ENCODE assay signal across 14 cellular contexts in the genomic region with DNA sequence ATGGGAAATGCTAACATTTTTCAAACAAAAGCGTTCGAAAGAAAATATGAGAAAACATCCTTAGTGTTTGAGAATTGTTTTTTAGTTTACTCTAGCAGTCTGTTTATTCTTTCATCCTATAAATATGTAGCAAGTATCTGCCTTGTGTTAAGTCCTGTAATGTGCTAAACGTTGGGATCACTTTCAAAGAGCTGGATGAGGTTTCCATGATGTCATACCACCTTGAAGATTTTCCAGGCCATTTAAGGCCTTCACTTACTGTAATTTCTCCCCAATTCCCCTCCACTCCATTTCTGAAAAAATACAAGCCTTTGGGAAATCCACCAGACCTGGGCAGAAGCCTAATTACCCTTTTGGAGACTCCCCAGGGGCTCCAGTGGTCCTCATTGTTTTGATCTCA. TPM values are rescaled to one million over a fixed set of nuclear protein-coding genes. Genes with fewer than 3 reads are reported as not detected.
DNase-seq lines count a peak whose midpoint lies in the region; ATAC-seq and TF ChIP-seq lines count a peak whose summit lies in the region.
"Had no signal": no experiment of that assay in that cellular context is flagged by ENCODE, and none has a peak within 500 bp of the region (broad histone marks: within the 10 kb centered on the region; RNA-seq: fewer than 3 reads in every experiment).

No MANE protein-coding gene starts in this region.

- no peak overlapping the region for H3K27ac Mint-ChIP-seq in GM23338

- ATAC-seq in GM23338 (no peak), GM18520 (IDR thresholded peaks at IDR 0.05; ENCODE audit: unreplicated experiment) (no peak), GM18519 (IDR thresholded peaks at IDR 0.05; ENCODE audit: low FRiP score, unreplicated experiment) (no peak)
- ATAC-seq: HepG2, Right ventricle myocardium inferior had no signal

- no peak overlapping the region for H2BK15ac ChIP-seq in mesendoderm (replicated peaks; ENCODE audit: low read depth)

- DNase-seq in GM23338 (ENCODE audit: low spot score) (no peak), amniotic stem cell (lab: John Stamatoyannopoulos, UW) (peak; percentile 6), mesendoderm (no peak), PC-9 (no peak), NCI-H226 (no peak)
- DNase-seq: NCI-H510A, spleen had no signal

- H3K4ac ChIP-seq in mesendoderm (ENCODE audit: low read depth, low read length) = peak overlapping the region; percentile 55

- no peak for TF ChIP-seq CTCF in GM23338 (conservative IDR thresholded peaks at IDR 0.05; ENCODE audit: low read depth in 2 of 2)
- TF ChIP-seq CTCF in PC-9 (conservative IDR thresholded peaks at IDR 0.05) = no peak

- no peaks in the 10 kb centered on the region for H3F3A ChIP-seq in GM23338 (replicated peaks; ENCODE audit: low read depth)
- peaks cover 21% of the 10 kb centered on the region for H3F3A ChIP-seq in PC-9 (ENCODE audit: insufficient read depth, low read depth)

- no peak overlapping the region for H3K23ac ChIP-seq in mesendoderm (ENCODE audit: low read length)

- peaks cover 32% of the 10 kb centered on the region for H3K4me1 ChIP-seq in ACC112 (ENCODE audit: control insufficient read depth, insufficient read depth, low read length, unreplicated experiment)
- peaks cover 3% of the 10 kb centered on the region for H3K4me1 ChIP-seq in GM23338 (ENCODE audit: insufficient read depth)
- no peaks in the 10 kb centered on the region for H3K4me1 ChIP-seq in mesendoderm (ENCODE audit: control insufficient read depth, low read depth, low read length)
- peaks cover 28% of the 10 kb centered on the region for H3K4me1 ChIP-seq in PC-9 (replicated peaks; ENCODE audit: insufficient read depth)

- no peak overlapping the region for H4K8ac ChIP-seq in mesendoderm (ENCODE audit: low read depth, low read length)

- no peaks in the 10 kb centered on the region for H3K9me2 ChIP-seq in GM23338 (ENCODE audit: insufficient read depth)
- H3K9me2 ChIP-seq in PC-9 (ENCODE audit: insufficient read depth) = no peaks in the 10 kb centered on the region

- H3K36me3 Mint-ChIP-seq in GM23338 (ENCODE audit: low read depth) = no peaks in the 10 kb centered on the region
- H3K36me3 Mint-ChIP-seq: brain had no signal

- no peak overlapping the region for H3K56ac ChIP-seq in mesendoderm (ENCODE audit: low read length)

- CTCF ChIA-PET in PC-9 (lab: Charles Lee) = no interaction called here

- WGBS in mesendoderm (ENCODE audit: extremely low coverage, insufficient coverage, low lambda C conversion rate) = no CpG with 5 or more reads among the region's 3 CpGs

- H3K79me1 ChIP-seq in mesendoderm (ENCODE audit: low read length) = no peaks in the 10 kb centered on the region

- no peak overlapping the region for H2BK120ac ChIP-seq in mesendoderm (ENCODE audit: low read depth, low read length)

- H3K4me1 Mint-ChIP-seq in GM23338 = peaks cover under 1% of the 10 kb centered on the region; the same call in 2 of the 3 replicates

- H3K4me2 ChIP-seq in GM23338 = no peak overlapping the region
- H3K4me2 ChIP-seq in mesendoderm (ENCODE audit: low read length) = no peak overlapping the region
- no peak overlapping the region for H3K4me2 ChIP-seq in PC-9

- no peak overlapping the region for H2AK5ac ChIP-seq in mesendoderm (ENCODE audit: low read length)

- no TSS peak for BruUV-seq in PC-9 (replicated peaks; lab: Mats Ljungman, UMichigan)

- H3K79me2 ChIP-seq in ACC112 (ENCODE audit: control insufficient read depth, insufficient read depth, low read length, unreplicated experiment) (no peaks in the 10 kb centered on the region), GM23338 (replicated peaks; ENCODE audit: insufficient read depth) (no peaks in the 10 kb centered on the region), mesendoderm (ENCODE audit: control insufficient read depth, insufficient read depth, low read length) (no peaks in the 10 kb centered on the region), PC-9 (ENCODE audit: low read depth) (no peaks in the 10 kb centered on the region)

- H3K27me3 Mint-ChIP-seq in GM23338 (ENCODE audit: insufficient read depth, low read depth, poor library complexity) = peaks cover 3% of the 10 kb centered on the region

- H4K5ac ChIP-seq in mesendoderm (ENCODE audit: low read length) = no peak overlapping the region

- H3K9me3 ChIP-seq in PC-9 (ENCODE audit: insufficient read depth, low read depth) = no peaks in the 10 kb centered on the region
- H3K9me3 ChIP-seq: vagina had no signal

- H3K36me3 ChIP-seq in ACC112 (ENCODE audit: insufficient read depth, low read length) (no peaks in the 10 kb centered on the region), GM23338 (ENCODE audit: insufficient read depth) (no peaks in the 10 kb centered on the region), mesendoderm (ENCODE audit: control insufficient read depth, insufficient read depth, low read length) (no peaks in the 10 kb centered on the region), PC-9 (ENCODE audit: low read depth) (no peaks in the 10 kb centered on the region)
- H3K36me3 ChIP-seq: spleen, vagina had no signal

- intact Hi-C loops in PC-9 (cut with micrococcal nuclease; ENCODE audit: unreplicated experiment) = no loop called here

- H2AFZ ChIP-seq in ACC112 (ENCODE audit: low read length, unreplicated experiment) (no peak overlapping the region), GM23338 (peak overlapping the region; percentile 56; the same call in 1 of the 2 replicates), PC-9 (no peak overlapping the region)

- H3K9ac ChIP-seq in mesendoderm (ENCODE audit: low read length) = no peak overlapping the region

- POLR2A ChIA-PET in PC-9 (lab: Charles Lee; ENCODE audit: unreplicated experiment) = no interaction called here

- H2BK5ac ChIP-seq in mesendoderm (ENCODE audit: low read length) = no peak overlapping the region

- peaks cover 4% of the 10 kb centered on the region; the same call in 1 of the 3 replicates for H3K9me3 Mint-ChIP-seq in GM23338

- H3K27me3 ChIP-seq in ACC112 (ENCODE audit: insufficient read depth, low read length) = no peaks in the 10 kb centered on the region
- H3K27me3 ChIP-seq in GM23338 (ENCODE audit: insufficient read depth) = no peaks in the 10 kb centered on the region
- H3K27me3 ChIP-seq in mesendoderm (ENCODE audit: insufficient read depth, low read length, poor library complexity) = no peaks in the 10 kb centered on the region
- H3K27me3 ChIP-seq in PC-9 (ENCODE audit: insufficient read depth, low read depth) = no peaks in the 10 kb centered on the region
- H3K27me3 ChIP-seq: spleen, vagina had no signal

- H3K27ac ChIP-seq in ACC112 (ENCODE audit: low read depth, low read length) = peak overlapping the region; percentile 86
- no peak overlapping the region for H3K27ac ChIP-seq in GM23338 (ENCODE audit: low read depth)
- no peak overlapping the region for H3K27ac ChIP-seq in mesendoderm (ENCODE audit: low read depth, low read length)
- no peak overlapping the region for H3K27ac ChIP-seq in PC-9
- H3K27ac ChIP-seq: spleen, vagina had no signal

- H4K20me1 ChIP-seq in GM23338 (replicated peaks; ENCODE audit: insufficient read depth) = no peaks in the 10 kb centered on the region
- no peaks in the 10 kb centered on the region for H4K20me1 ChIP-seq in PC-9 (ENCODE audit: insufficient read depth)

- H3K4me3 ChIP-seq in ACC112 (ENCODE audit: low read depth, low read length) (peak overlapping the region; percentile 51; the same call in 1 of the 2 replicates), GM23338 (no peak overlapping the region), mesendoderm (ENCODE audit: low read length) (no peak overlapping the region), PC-9 (no peak overlapping the region)
- H3K4me3 ChIP-seq: spleen, vagina had no signal

- H3K18ac ChIP-seq in mesendoderm (ENCODE audit: low read length) = no peak overlapping the region

- H3K4me3 Mint-ChIP-seq in GM23338 = no peak overlapping the region

TF ChIP-seq in GM23338, 12 proteins besides CTCF, POLR2A, EP300 and RAD21 (continues in another document):
- TF ChIP-seq POLR2AphosphoS5 (IDR thresholded peaks at IDR 0.05; ENCODE audit: low read depth) (no peak), JUNB (IDR thresholded peaks at IDR 0.05; ENCODE audit: unreplicated experiment) (no peak), EZH2 (IDR thresholded peaks at IDR 0.05; ENCODE audit: low read depth, unreplicated experiment) (no peak), STAT1 (IDR thresholded peaks at IDR 0.05; ENCODE audit: unreplicated experiment) (no peak), ZNF331 (CRISPR knock-in tag; IDR thresholded peaks at IDR 0.05; ENCODE audit: low read depth) (no peak), ETS1 (IDR thresholded peaks at IDR 0.05) (no peak), EZH2phosphoT487 (IDR thresholded peaks at IDR 0.05; ENCODE audit: unreplicated experiment) (no peak), NANOG (IDR thresholded peaks at IDR 0.05; ENCODE audit: borderline replicate concordance) (no peak)

RNA-seq across cellular contexts. Expression of gene CTBS, which starts 24.2 kb away (rescaled TPM):
- total RNA-seq in GM23338 (2014; rRNA removed; shearing (Covaris generic)) = 5.1 and 5.2 TPM in 2 replicates
- 2.9 and 4.3 TPM in 2 replicates for polyA plus RNA-seq in GM23338 (2016; fragmentation: Nextera tagmentation; extraction: Ambion mirVana)
- polyA plus RNA-seq in mesendoderm (2013, experiment 1 of 2) = 3.3 TPM
- polyA plus RNA-seq in mesendoderm (2013, experiment 2 of 2) = 3.2 TPM
- 17.5 and 20.2 TPM in 2 replicates for total RNA-seq in PC-9 (2021)
